In genomic region chr9:29063031-29063430, GRCh38 we compare ENCODE assay signal across 37 cellular contexts.
"Had no signal": no experiment of that assay in that cellular context is flagged by ENCODE, and none has a peak within 500 bp of the region (broad histone marks: within the 10 kb centered on the region; RNA-seq: fewer than 3 reads in every experiment).

No MANE protein-coding gene starts in this region.

- H3K9me3 ChIP-seq: ascending aorta had no signal

- H3K36me3 Mint-ChIP-seq: activated CD8-positive, alpha-beta memory T cell treated with anti-CD3 and anti-CD28 coated beads, Interleukin-2, amount 10 ng/mL, durations not matched to agents 7 days and 5 days; activated naive CD4-positive, alpha-beta T cell treated with anti-CD3 and anti-CD28 coated beads, Interleukin-2, amount 10 ng/mL, durations not matched to agents 7 days and 5 days; activated naive CD4-positive, alpha-beta T cell treated with anti-CD3 and anti-CD28 coated beads, Interleukin-2, amount 50 U/mL, for 24 hours; activated naive CD8-positive, alpha-beta T cell; activated naive CD8-positive, alpha-beta T cell treated with anti-CD3 and anti-CD28 coated beads, Interleukin-2, amount 10 ng/mL, durations not matched to agents 7 days and 5 days; brain; WTC11 had no signal

- H3K27ac Mint-ChIP-seq: activated CD4-positive, alpha-beta memory T cell treated with anti-CD3 and anti-CD28 coated beads, Interleukin-2, amount 10 ng/mL, durations not matched to agents 7 days and 5 days; activated CD4-positive, alpha-beta T cell treated with anti-CD3 and anti-CD28 coated beads for 36 hours; activated CD4-positive, alpha-beta T cell treated with anti-CD3 and anti-CD28 coated beads, Interleukin-2, amount 10 ng/mL, durations not matched to agents 7 days and 5 days; activated CD8-positive, alpha-beta memory T cell treated with anti-CD3 and anti-CD28 coated beads, Interleukin-2, amount 10 ng/mL, durations not matched to agents 7 days and 5 days; activated CD8-positive, alpha-beta T cell treated with anti-CD3 and anti-CD28 coated beads, Interleukin-2, amount 10 ng/mL, durations not matched to agents 7 days and 5 days; activated naive CD4-positive, alpha-beta T cell treated with anti-CD3 and anti-CD28 coated beads, Interleukin-2, amount 10 ng/mL, durations not matched to agents 7 days and 5 days; activated naive CD4-positive, alpha-beta T cell treated with anti-CD3 and anti-CD28 coated beads, Interleukin-2, amount 50 U/mL, for 24 hours; activated naive CD8-positive, alpha-beta T cell; activated naive CD8-positive, alpha-beta T cell treated with anti-CD3 and anti-CD28 coated beads, Interleukin-2, amount 10 ng/mL, durations not matched to agents 7 days and 5 days; activated naive CD8-positive, alpha-beta T cell treated with anti-CD3 and anti-CD28 coated beads, Interleukin-2, amount 50 U/mL, for 24 hours; activated T-cell treated with anti-CD3 and anti-CD28 coated beads, Interleukin-2, amount 50 U/mL, for 24 hours; activated T-helper 2 cell treated with anti-CD3 and anti-CD28 coated beads, Interferon-gamma antibody, Interleukin-2, Interleukin-4, amounts not matched to agents 10 μg/mL and 5 μg/mL and 100 μg/mL, durations not matched to agents 14 hours and 24 hours and 36 hours; brain; T-helper 1 cell treated with Interleukin-12 subunit alpha and Interleukin-12 subunit beta and Interleukin-4 antibody, amounts not matched to agents 30 μg/mL and 1 μg/mL, for 36 hours; T-helper 2 cell treated with Interferon-gamma antibody and Interleukin-4, amounts not matched to agents 5 μg/mL and 100 μg/mL, for 36 hours; WTC11 had no signal

- H3K9me3 Mint-ChIP-seq: activated CD4-positive, alpha-beta memory T cell treated with anti-CD3 and anti-CD28 coated beads, Interleukin-2, amount 10 ng/mL, durations not matched to agents 7 days and 5 days; activated CD4-positive, alpha-beta T cell treated with anti-CD3 and anti-CD28 coated beads, Interleukin-2, amount 10 ng/mL, durations not matched to agents 7 days and 5 days; activated naive CD4-positive, alpha-beta T cell treated with anti-CD3 and anti-CD28 coated beads, Interleukin-2, amount 10 ng/mL, durations not matched to agents 7 days and 5 days; activated naive CD8-positive, alpha-beta T cell treated with anti-CD3 and anti-CD28 coated beads, Interleukin-2, amount 10 ng/mL, durations not matched to agents 7 days and 5 days; brain; WTC11 had no signal

- H3K4me1 ChIP-seq: ascending aorta had no signal

- H3K27ac ChIP-seq: ascending aorta, cardiac muscle cell, WERI-Rb-1 had no signal

- ATAC-seq: activated CD4-positive, alpha-beta T cell treated with anti-CD3 and anti-CD28 coated beads for 36 hours; activated CD4-positive, CD25-positive, alpha-beta regulatory T cell treated with anti-CD3 and anti-CD28 coated beads, Interleukin-2, amount 50 U/mL, for 24 hours; activated CD8-positive, alpha-beta memory T cell treated with anti-CD3 and anti-CD28 coated beads, Interleukin-2, amount 10 ng/mL, durations not matched to agents 7 days and 5 days; activated CD8-positive, alpha-beta T cell treated with anti-CD3 and anti-CD28 coated beads, Interleukin-2, amount 10 ng/mL, durations not matched to agents 7 days and 5 days; activated naive CD8-positive, alpha-beta T cell treated with anti-CD3 and anti-CD28 coated beads, Interleukin-2, amount 50 U/mL, for 24 hours; WTC11 had no signal

- H3K4me3 Mint-ChIP-seq: activated CD4-positive, alpha-beta memory T cell treated with anti-CD3 and anti-CD28 coated beads, Interleukin-2, amount 10 ng/mL, durations not matched to agents 7 days and 5 days; activated CD4-positive, alpha-beta T cell treated with anti-CD3 and anti-CD28 coated beads for 36 hours; activated CD4-positive, alpha-beta T cell treated with anti-CD3 and anti-CD28 coated beads, Interleukin-2, amount 10 ng/mL, durations not matched to agents 7 days and 5 days; activated CD8-positive, alpha-beta memory T cell treated with anti-CD3 and anti-CD28 coated beads, Interleukin-2, amount 10 ng/mL, durations not matched to agents 7 days and 5 days; activated CD8-positive, alpha-beta T cell treated with anti-CD3 and anti-CD28 coated beads, Interleukin-2, amount 10 ng/mL, durations not matched to agents 7 days and 5 days; activated naive CD4-positive, alpha-beta T cell treated with anti-CD3 and anti-CD28 coated beads, Interleukin-2, amount 10 ng/mL, durations not matched to agents 7 days and 5 days; activated naive CD4-positive, alpha-beta T cell treated with anti-CD3 and anti-CD28 coated beads, Interleukin-2, amount 50 U/mL, for 24 hours; activated naive CD8-positive, alpha-beta T cell; activated naive CD8-positive, alpha-beta T cell treated with anti-CD3 and anti-CD28 coated beads, Interleukin-2, amount 10 ng/mL, durations not matched to agents 7 days and 5 days; activated naive CD8-positive, alpha-beta T cell treated with anti-CD3 and anti-CD28 coated beads, Interleukin-2, amount 50 U/mL, for 24 hours; activated T-cell treated with anti-CD3 and anti-CD28 coated beads, Interleukin-2, amount 50 U/mL, for 24 hours; brain; central memory CD8-positive, alpha-beta T cell; T-helper 1 cell treated with Interleukin-12 subunit alpha and Interleukin-12 subunit beta and Interleukin-4 antibody, amounts not matched to agents 30 μg/mL and 1 μg/mL, for 36 hours; T-helper 2 cell treated with Interferon-gamma antibody and Interleukin-4, amounts not matched to agents 5 μg/mL and 100 μg/mL, for 36 hours; WTC11 had no signal

- H3K27me3 Mint-ChIP-seq: activated CD4-positive, alpha-beta memory T cell treated with anti-CD3 and anti-CD28 coated beads, Interleukin-2, amount 10 ng/mL, durations not matched to agents 7 days and 5 days; activated CD4-positive, alpha-beta T cell treated with anti-CD3 and anti-CD28 coated beads for 36 hours; activated CD4-positive, alpha-beta T cell treated with anti-CD3 and anti-CD28 coated beads, Interleukin-2, amount 10 ng/mL, durations not matched to agents 7 days and 5 days; activated CD8-positive, alpha-beta memory T cell treated with anti-CD3 and anti-CD28 coated beads, Interleukin-2, amount 10 ng/mL, durations not matched to agents 7 days and 5 days; activated naive CD4-positive, alpha-beta T cell treated with anti-CD3 and anti-CD28 coated beads, Interleukin-2, amount 10 ng/mL, durations not matched to agents 7 days and 5 days; activated naive CD4-positive, alpha-beta T cell treated with anti-CD3 and anti-CD28 coated beads, Interleukin-2, amount 50 U/mL, for 24 hours; activated naive CD8-positive, alpha-beta T cell; activated naive CD8-positive, alpha-beta T cell treated with anti-CD3 and anti-CD28 coated beads, Interleukin-2, amount 10 ng/mL, durations not matched to agents 7 days and 5 days; activated naive CD8-positive, alpha-beta T cell treated with anti-CD3 and anti-CD28 coated beads, Interleukin-2, amount 50 U/mL, for 24 hours; activated T-cell treated with anti-CD3 and anti-CD28 coated beads, Interleukin-2, amount 50 U/mL, for 24 hours; brain; central memory CD8-positive, alpha-beta T cell had no signal

- H3K27me3 ChIP-seq: ascending aorta had no signal

- DNase-seq: activated CD4-positive, alpha-beta memory T cell treated with anti-CD3 and anti-CD28 coated beads, Interleukin-2, amount 10 ng/mL, durations not matched to agents 7 days and 5 days; activated CD4-positive, alpha-beta T cell treated with anti-CD3 and anti-CD28 coated beads for 1 hour; activated CD4-positive, alpha-beta T cell treated with anti-CD3 and anti-CD28 coated beads for 36 hours; activated CD4-positive, alpha-beta T cell treated with anti-CD3 and anti-CD28 coated beads for 48 hours; activated CD4-positive, alpha-beta T cell treated with anti-CD3 and anti-CD28 coated beads, Interleukin-2, amount 10 ng/mL, durations not matched to agents 7 days and 5 days; activated CD4-positive, alpha-beta T cell treated with anti-CD3 and anti-CD28 coated beads, Interleukin-2, amount 50 U/mL, for 48 hours; activated CD4-positive, CD25-positive, alpha-beta regulatory T cell; activated CD8-positive, alpha-beta memory T cell treated with anti-CD3 and anti-CD28 coated beads for 24 hours; activated CD8-positive, alpha-beta memory T cell treated with anti-CD3 and anti-CD28 coated beads, Interleukin-2, amount 10 ng/mL, durations not matched to agents 7 days and 5 days; activated CD8-positive, alpha-beta memory T cell treated with anti-CD3 and anti-CD28 coated beads, Interleukin-2, amount 50 U/mL, for 48 hours; activated CD8-positive, alpha-beta T cell treated with anti-CD3 and anti-CD28 coated beads, Interleukin-2, amount 10 ng/mL, durations not matched to agents 7 days and 5 days; activated effector memory CD4-positive, alpha-beta T cell treated with Interleukin-2 at 50 U/mL for 16 hours; activated gamma-delta T cell; activated naive CD4-positive, alpha-beta T cell treated with anti-CD3 and anti-CD28 coated beads, Interleukin-2, amount 10 ng/mL, durations not matched to agents 7 days and 5 days; activated naive CD4-positive, alpha-beta T cell treated with Interleukin-2 at 50 U/mL for 16 hours; activated naive CD8-positive, alpha-beta T cell treated with anti-CD3 and anti-CD28 coated beads, Interleukin-2, amount 10 ng/mL, durations not matched to agents 7 days and 5 days; activated naive CD8-positive, alpha-beta T cell treated with anti-CD3 and anti-CD28 coated beads, Interleukin-2, amount 50 U/mL, for 24 hours; activated T-cell treated with anti-CD3 and anti-CD28 coated beads, Interleukin-2, amount 50 U/mL, for 24 hours; activated T-cell treated with anti-CD3 and anti-CD28 coated beads, Interleukin-2, amount 50 U/mL, for 48 hours; amygdala; anterior cingulate cortex; caudate nucleus; cerebellar nuclear complex; T-helper 2 cell; T-helper 9 cell; WERI-Rb-1 had no signal

- H3K4me1 Mint-ChIP-seq: activated CD4-positive, alpha-beta memory T cell treated with anti-CD3 and anti-CD28 coated beads, Interleukin-2, amount 10 ng/mL, durations not matched to agents 7 days and 5 days; activated CD4-positive, alpha-beta T cell treated with anti-CD3 and anti-CD28 coated beads for 36 hours; activated CD4-positive, alpha-beta T cell treated with anti-CD3 and anti-CD28 coated beads, Interleukin-2, amount 10 ng/mL, durations not matched to agents 7 days and 5 days; activated CD8-positive, alpha-beta memory T cell treated with anti-CD3 and anti-CD28 coated beads, Interleukin-2, amount 10 ng/mL, durations not matched to agents 7 days and 5 days; activated naive CD4-positive, alpha-beta T cell treated with anti-CD3 and anti-CD28 coated beads, Interleukin-2, amount 10 ng/mL, durations not matched to agents 7 days and 5 days; activated naive CD4-positive, alpha-beta T cell treated with anti-CD3 and anti-CD28 coated beads, Interleukin-2, amount 50 U/mL, for 24 hours; activated naive CD8-positive, alpha-beta T cell treated with anti-CD3 and anti-CD28 coated beads, Interleukin-2, amount 10 ng/mL, durations not matched to agents 7 days and 5 days; activated naive CD8-positive, alpha-beta T cell treated with anti-CD3 and anti-CD28 coated beads, Interleukin-2, amount 50 U/mL, for 24 hours; central memory CD8-positive, alpha-beta T cell had no signal

- H3K36me3 ChIP-seq: ascending aorta, cardiac muscle cell, WERI-Rb-1 had no signal

- H3K4me3 ChIP-seq: ascending aorta, cardiac muscle cell had no signal
